ENCODE assay signal across 10 cellular contexts in the genomic region with DNA sequence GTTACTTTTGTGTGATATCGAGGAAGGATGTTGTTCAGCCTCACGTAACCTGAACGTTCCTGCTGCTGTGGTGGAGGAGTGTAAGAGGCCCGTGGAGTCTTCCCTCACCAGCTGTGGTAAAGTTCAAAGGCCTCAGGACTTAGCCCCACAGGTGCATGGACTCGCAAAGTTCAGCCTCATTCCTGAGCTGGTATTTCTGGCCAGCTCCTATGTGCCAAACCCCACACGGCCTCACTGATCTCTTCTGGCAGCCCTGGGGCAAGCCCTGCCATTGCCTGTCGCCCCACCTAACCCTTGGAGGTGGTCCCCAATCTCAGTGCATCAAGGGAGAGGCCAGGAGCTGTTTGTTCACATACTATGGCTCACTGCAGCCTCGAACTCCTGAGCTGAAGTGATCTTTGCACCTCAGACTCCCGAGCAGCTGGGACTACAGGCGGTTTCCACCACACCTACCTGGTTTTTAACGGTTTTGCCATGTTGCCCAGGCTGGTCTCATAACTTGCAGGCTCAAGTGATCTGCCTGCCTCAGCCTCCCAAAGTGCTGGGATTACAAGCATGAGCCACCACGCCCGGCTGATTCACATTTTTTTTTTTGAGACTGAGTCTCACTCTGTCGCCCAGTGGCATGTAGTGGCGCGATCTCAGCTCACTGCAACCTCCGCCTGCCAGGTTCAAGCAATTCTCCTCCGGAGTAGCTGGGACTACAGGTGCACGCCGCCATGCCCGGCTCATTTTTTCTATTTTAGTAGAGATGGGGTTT. TPM values are rescaled to one million over a fixed set of nuclear protein-coding genes. Genes with fewer than 3 reads are reported as not detected.
A peak's percentile ranks its signal among the peaks of the same experiment; 100 is the strongest.
DNase-seq lines count a peak whose midpoint lies in the region; ATAC-seq and TF ChIP-seq lines count a peak whose summit lies in the region.
"Had no signal": no experiment of that assay in that cellular context is flagged by ENCODE, and none has a peak within 500 bp of the region (broad histone marks: within the 10 kb centered on the region; RNA-seq: fewer than 3 reads in every experiment).

No MANE protein-coding gene starts in this region.

- CTCF ChIA-PET in mammary epithelial cell (lab: Charles Lee; ENCODE audit: low non-redundant PET) = interaction anchor here (0.7 kb wide), 1 partner anchor 811 kb away, joined by 4 read pairs; a partner anchor contains a TSS

- dilution Hi-C loops in mammary epithelial cell (cut with HindIII; ENCODE audit: low sequenced_read_pairs) = no loop called here

- no peak for ATAC-seq in HG03097 (IDR thresholded peaks at IDR 0.05; ENCODE audit: low FRiP score, unreplicated experiment)
- ATAC-seq: heart right ventricle had no signal

- intact Hi-C loops in mammary epithelial cell (cut with micrococcal nuclease) = no loop called here

- no peaks in the 10 kb centered on the region for H3K36me3 ChIP-seq in KMS-11 (ENCODE audit: insufficient read depth)
- no peaks in the 10 kb centered on the region for H3K36me3 ChIP-seq in mammary epithelial cell (ENCODE audit: insufficient read depth, low read length)
- peaks cover 12% of the 10 kb centered on the region for H3K36me3 ChIP-seq in muscle layer of colon (ENCODE audit: insufficient read depth, low read length)

- DNase-seq in AG10803 (ENCODE audit: low read depth) (no peak), mammary epithelial cell (peak; percentile 42), NCI-H128 (lab: John Stamatoyannopoulos, UW; ENCODE audit: unreplicated experiment) (no peak), OCI-M1 (lab: John Stamatoyannopoulos, UW) (no peak), epidermal melanocyte (ENCODE audit: insufficient read length, low spot score) (no peak)
- DNase-seq: heart right ventricle; stimulated activated CD4-positive, alpha-beta T cell treated with anti-CD3 and anti-CD28 coated beads, Interleukin-2, amount 100 ng/mL, for 48 hours had no signal

- H3K4me1 ChIP-seq in KMS-11 (ENCODE audit: low read depth, poor library complexity, severe bottlenecking) = peaks cover 29% of the 10 kb centered on the region
- peaks cover 37% of the 10 kb centered on the region for H3K4me1 ChIP-seq in mammary epithelial cell (ENCODE audit: insufficient read depth, low read length)
- H3K4me1 ChIP-seq in muscle layer of colon (ENCODE audit: insufficient read depth, low read length) = peaks cover 36% of the 10 kb centered on the region

- no peak for TF ChIP-seq CTCF in AG10803 (conservative IDR thresholded peaks at IDR 0.05; ENCODE audit: low read length)
- TF ChIP-seq CTCF in KMS-11 (conservative IDR thresholded peaks at IDR 0.05; ENCODE audit: low read depth, low read length) = no peak
- no peak for TF ChIP-seq CTCF in mammary epithelial cell (conservative IDR thresholded peaks at IDR 0.05 in 1 of 2, IDR thresholded peaks at IDR 0.05 in 1 of 2; ENCODE audit: extremely low read depth in 1 of 2, insufficient read depth in 1 of 2, low read depth in 1 of 2, low read length in 2 of 2)

- H3K9me3 ChIP-seq in mammary epithelial cell (replicated peaks; ENCODE audit: insufficient read depth, low read length) (no peaks in the 10 kb centered on the region), muscle layer of colon (ENCODE audit: low read length) (no peaks in the 10 kb centered on the region)
- H3K9me3 ChIP-seq: heart right ventricle had no signal

- H3K27me3 ChIP-seq in KMS-11 (ENCODE audit: insufficient read depth, low read depth) (no peaks in the 10 kb centered on the region), mammary epithelial cell (ENCODE audit: insufficient read depth, low read length) (no peaks in the 10 kb centered on the region), muscle layer of colon (ENCODE audit: control insufficient read depth in 1 of 2, insufficient read depth in 2 of 2, low read length in 2 of 2) (peaks cover 0 to 8% of the 10 kb centered on the region in 2 donors)

- 51% methylated on average over 9 of the region's 21 CpGs for WGBS in mammary epithelial cell (ENCODE audit: low coverage, missing lambda C conversion rate)

- H3K27ac ChIP-seq in KMS-11 (no peak overlapping the region), mammary epithelial cell (ENCODE audit: insufficient read depth, low read depth, low read length) (peak overlapping the region; percentile 75), muscle layer of colon (ENCODE audit: low read depth, low read length) (no peak overlapping the region)

- H3K4me2 ChIP-seq in KMS-11 (peak overlapping the region; percentile 95), mammary epithelial cell (ENCODE audit: insufficient read depth, low read depth, low read length) (peak overlapping the region; percentile 84)

- H3K9ac ChIP-seq in KMS-11 = no peak overlapping the region
- no peak overlapping the region for H3K9ac ChIP-seq in mammary epithelial cell (ENCODE audit: insufficient read depth, low read length)
- H3K9ac ChIP-seq in muscle layer of colon (ENCODE audit: low read length) = peak overlapping the region; percentile 93

- H2AFZ ChIP-seq in KMS-11 (ENCODE audit: low read depth) (no peak overlapping the region), mammary epithelial cell (ENCODE audit: low read depth, low read length) (no peak overlapping the region)

- H4K20me1 ChIP-seq in KMS-11 (ENCODE audit: insufficient read depth) (peaks cover 50% of the 10 kb centered on the region), mammary epithelial cell (ENCODE audit: insufficient read depth, low read length) (peaks cover 11% of the 10 kb centered on the region)

- H3K79me2 ChIP-seq in KMS-11 (ENCODE audit: insufficient read depth, low read depth) = peaks cover 62% of the 10 kb centered on the region
- H3K79me2 ChIP-seq in mammary epithelial cell (ENCODE audit: insufficient read depth, low read length) = peaks cover 78% of the 10 kb centered on the region

- H3K4me3 ChIP-seq in AG10803 (ENCODE audit: low read length) (peak overlapping the region; percentile 93), KMS-11 (IDR thresholded peaks at IDR 0.05; ENCODE audit: insufficient read depth, low read depth, low read length) (no peak overlapping the region), mammary epithelial cell (replicated peaks in 1 of 3; ENCODE audit: insufficient read depth in 1 of 3, low read depth in 2 of 3, low read length in 3 of 3) (peak overlapping the region; percentile 88 to 99 (median 93)), muscle layer of colon (ENCODE audit: low read depth in 1 of 2, low read length in 2 of 2) (peak overlapping the region in 1 of 2 donors; percentile 95)

- no TSS peak for BruUV-seq in mammary epithelial cell (replicated peaks; lab: Mats Ljungman, UMichigan)

- in situ Hi-C loops in mammary epithelial cell (cut with MboI; ENCODE audit: low sequenced_read_pairs in 2 of 2) = no loop called here

RNA-seq across cellular contexts. Expression of a gene that starts 2.2 kb away (rescaled TPM):
- 10 to 100 TPM; 20.8 to 41.4 TPM for total RNA-seq in mammary epithelial cell
- 15.6 TPM for polyA plus RNA-seq in mammary epithelial cell
- 18.6 TPM for polyA minus RNA-seq in mammary epithelial cell

RNA-seq across cellular contexts. Expression of a gene that starts 17.7 kb away (rescaled TPM):
- total RNA-seq in mammary epithelial cell = 10 to 100 TPM; 33.3 to 36.1 TPM
- 35.2 TPM for polyA plus RNA-seq in mammary epithelial cell
- polyA minus RNA-seq in mammary epithelial cell = 4.6 TPM

RNA-seq across cellular contexts. Expression of a gene that starts 17.9 kb away (rescaled TPM):
- total RNA-seq in mammary epithelial cell = 1 to 10 TPM; 2.3 to 7.6 TPM
- 1.8 TPM for polyA plus RNA-seq in mammary epithelial cell
- polyA minus RNA-seq in mammary epithelial cell = not detected

RNA-seq across cellular contexts. Expression of a gene that starts 37.3 kb away (rescaled TPM):
- 1 to 10 TPM; 1.0 to 4.4 TPM for total RNA-seq in mammary epithelial cell
- 1.4 TPM for polyA plus RNA-seq in mammary epithelial cell
- not detected for polyA minus RNA-seq in mammary epithelial cell

RNA-seq across cellular contexts. Expression of a gene that starts 41.1 kb away (rescaled TPM):
- 1 to 10 TPM in 1 of 2 donors, under 1 TPM in 1; 0.50 to 1.2 TPM for total RNA-seq in mammary epithelial cell
- 0.35 TPM for polyA plus RNA-seq in mammary epithelial cell
- not detected for polyA minus RNA-seq in mammary epithelial cell
